In the genomic region with DNA sequence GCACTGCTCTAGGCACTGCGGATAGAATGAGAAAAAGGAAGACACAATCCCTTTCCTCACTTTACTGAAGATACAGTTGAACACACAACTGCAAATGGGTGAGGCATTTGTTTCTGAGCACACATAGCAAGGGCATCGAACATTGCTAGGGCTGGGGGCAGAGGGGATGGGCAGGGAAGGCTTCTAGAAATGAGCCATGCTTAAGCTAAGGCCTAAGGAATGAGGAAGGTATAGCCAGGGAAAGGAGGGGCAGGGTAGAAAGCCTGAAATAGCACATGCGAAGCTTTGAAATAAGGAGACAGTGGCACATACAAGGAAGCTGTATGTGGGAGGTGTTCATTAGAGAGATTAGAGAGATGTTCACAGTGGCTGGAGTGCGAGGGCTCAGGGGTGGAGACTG, we compare ENCODE assay signal across 24 cellular contexts.
"Had no signal": no experiment of that assay in that cellular context is flagged by ENCODE, and none has a peak within 500 bp of the region (broad histone marks: within the 10 kb centered on the region; RNA-seq: fewer than 3 reads in every experiment).

No MANE protein-coding gene starts in this region.

- H3K4me3 Mint-ChIP-seq: immature natural killer cell; memory B cell; naive B cell; nephron; stimulated activated naive B cell treated with anti-CD40 and anti-IgM and Interleukin-4, amounts not matched to agents 10 μg/mL and 1 μg/mL and 100 μg/mL, for 72 hours; stimulated activated naive CD8-positive, alpha-beta T cell treated with anti-CD3 and anti-CD28 coated beads, Interleukin-15, amount 100 ng/mL, for 72 hours had no signal

- H3K36me3 ChIP-seq: colonic mucosa, esophagus muscularis mucosa, gastrocnemius medialis, left ventricle myocardium inferior, lower lobe of right lung, right lobe of liver, spleen, tibial nerve had no signal

- H3K79me2 ChIP-seq: parathyroid adenoma had no signal

- H3K9me3 Mint-ChIP-seq: nephron; stimulated activated naive CD8-positive, alpha-beta T cell treated with anti-CD3 and anti-CD28 coated beads, Interleukin-15, amount 100 ng/mL, for 72 hours had no signal

- FAIRE-seq: keratinocyte had no signal

- H3K4me3 ChIP-seq: colonic mucosa, esophagus muscularis mucosa, gastrocnemius medialis, left ventricle myocardium inferior, lower lobe of right lung, psoas muscle, right lobe of liver, spleen, testis, tibial nerve had no signal

- H2AFZ ChIP-seq: parathyroid adenoma had no signal

- H3K36me3 Mint-ChIP-seq: immature natural killer cell; memory B cell; naive B cell; stimulated activated naive B cell treated with anti-CD40 and anti-IgM and Interleukin-4, amounts not matched to agents 10 μg/mL and 1 μg/mL and 100 μg/mL, for 72 hours had no signal

- H3K4me1 ChIP-seq: colonic mucosa, esophagus muscularis mucosa, gastrocnemius medialis, left ventricle myocardium inferior, lower lobe of right lung, parathyroid adenoma, psoas muscle, right lobe of liver, spleen, testis, tibial nerve had no signal

- H3K27me3 ChIP-seq: colonic mucosa, esophagus muscularis mucosa, gastrocnemius medialis, right lobe of liver, testis, tibial nerve had no signal

- H3K27ac Mint-ChIP-seq: immature natural killer cell; memory B cell; naive B cell; nephron; stimulated activated naive B cell treated with anti-CD40 and anti-IgM and Interleukin-4, amounts not matched to agents 10 μg/mL and 1 μg/mL and 100 μg/mL, for 72 hours; stimulated activated naive CD8-positive, alpha-beta T cell treated with anti-CD3 and anti-CD28 coated beads, Interleukin-15, amount 100 ng/mL, for 72 hours had no signal

- H3K9ac ChIP-seq: parathyroid adenoma had no signal

- H3K4me1 Mint-ChIP-seq: immature natural killer cell; memory B cell; naive B cell; nephron; stimulated activated naive B cell treated with anti-CD40 and anti-IgM and Interleukin-4, amounts not matched to agents 10 μg/mL and 1 μg/mL and 100 μg/mL, for 72 hours; stimulated activated naive CD8-positive, alpha-beta T cell treated with anti-CD3 and anti-CD28 coated beads, Interleukin-15, amount 100 ng/mL, for 72 hours had no signal

- H3K27ac ChIP-seq: colonic mucosa, esophagus muscularis mucosa, gastrocnemius medialis, left ventricle myocardium inferior, lower lobe of right lung, parathyroid adenoma, psoas muscle, right lobe of liver, spleen, testis, tibial nerve had no signal

- DNase-seq: colonic mucosa; dermis blood vessel endothelial cell; gastrocnemius medialis; immature natural killer cell; left cardiac atrium; left ventricle myocardium inferior; lower lobe of right lung; midbrain; naive B cell; psoas muscle; retina; right lobe of liver; spleen; stimulated activated CD4-positive, alpha-beta T cell treated with anti-CD3 and anti-CD28 coated beads, Interleukin-2, amount 100 ng/mL, for 24 hours; stimulated activated CD4-positive, alpha-beta T cell treated with anti-CD3 and anti-CD28 coated beads, Interleukin-4, amount 100 ng/mL, for 4 hours; stimulated activated naive B cell treated with anti-CD40 and anti-IgM and Interleukin-4, amounts not matched to agents 10 μg/mL and 1 μg/mL and 100 μg/mL, for 72 hours; stimulated activated naive CD8-positive, alpha-beta T cell treated with anti-CD3 and anti-CD28 coated beads, Interleukin-15, amount 100 ng/mL, for 72 hours; testis had no signal

- H3K9me3 ChIP-seq: colonic mucosa, esophagus muscularis mucosa, gastrocnemius medialis, left ventricle myocardium inferior, lower lobe of right lung, psoas muscle, right lobe of liver, spleen, testis, tibial nerve had no signal
